In genomic region chr12:82383930-82384513, GRCh38 we compare ENCODE assay signal across 8 cellular contexts. TPM values are rescaled to one million over a fixed set of nuclear protein-coding genes. Genes with fewer than 3 reads are reported as not detected.
DNase-seq lines count a peak whose midpoint lies in the region; ATAC-seq and TF ChIP-seq lines count a peak whose summit lies in the region.

No MANE protein-coding gene starts in this region.

- no peak for TF ChIP-seq CTCF in omental fat pad (IDR thresholded peaks at IDR 0.05)

- H3K4me3 Mint-ChIP-seq in stimulated activated memory B cell treated with anti-CD40 and anti-IgM and Interleukin-4, amounts not matched to agents 10 μg/mL and 1 μg/mL and 100 μg/mL, for 72 hours = no peak overlapping the region
- no peak overlapping the region for H3K4me3 Mint-ChIP-seq in activated T-cell treated with anti-CD3 and anti-CD28 coated beads, Interleukin-2, amount 50 U/mL, for 24 hours

- H3K27me3 Mint-ChIP-seq in stimulated activated memory B cell treated with anti-CD40 and anti-IgM and Interleukin-4, amounts not matched to agents 10 μg/mL and 1 μg/mL and 100 μg/mL, for 72 hours = no peaks in the 10 kb centered on the region
- no peaks in the 10 kb centered on the region for H3K27me3 Mint-ChIP-seq in activated T-cell treated with anti-CD3 and anti-CD28 coated beads, Interleukin-2, amount 50 U/mL, for 24 hours

- peaks cover 21% of the 10 kb centered on the region for H3K36me3 Mint-ChIP-seq in stimulated activated memory B cell treated with anti-CD40 and anti-IgM and Interleukin-4, amounts not matched to agents 10 μg/mL and 1 μg/mL and 100 μg/mL, for 72 hours
- H3K36me3 Mint-ChIP-seq in activated T-cell treated with anti-CD3 and anti-CD28 coated beads, Interleukin-2, amount 50 U/mL, for 24 hours (ENCODE audit: low read depth) = peaks cover 19% of the 10 kb centered on the region

- no peak overlapping the region for H3K27ac Mint-ChIP-seq in stimulated activated memory B cell treated with anti-CD40 and anti-IgM and Interleukin-4, amounts not matched to agents 10 μg/mL and 1 μg/mL and 100 μg/mL, for 72 hours
- no peak overlapping the region for H3K27ac Mint-ChIP-seq in activated T-cell treated with anti-CD3 and anti-CD28 coated beads, Interleukin-2, amount 50 U/mL, for 24 hours

- H3K9me3 Mint-ChIP-seq in stimulated activated memory B cell treated with anti-CD40 and anti-IgM and Interleukin-4, amounts not matched to agents 10 μg/mL and 1 μg/mL and 100 μg/mL, for 72 hours = peaks cover 2% of the 10 kb centered on the region
- no peaks in the 10 kb centered on the region for H3K9me3 Mint-ChIP-seq in activated T-cell treated with anti-CD3 and anti-CD28 coated beads, Interleukin-2, amount 50 U/mL, for 24 hours

- peak; percentile 55 for ATAC-seq in GM18498 (IDR thresholded peaks at IDR 0.05; ENCODE audit: unreplicated experiment)
- ATAC-seq in HG03432 (IDR thresholded peaks at IDR 0.05; ENCODE audit: unreplicated experiment) = peak; percentile 66
- ATAC-seq in SK-N-SH treated with all-trans-retinoic acid at 6 μM for 48 hours = peak; percentile 89
- no peak for ATAC-seq in omental fat pad (ENCODE audit: low FRiP score)
- ATAC-seq in stimulated activated memory B cell treated with anti-CD40 and anti-IgM and Interleukin-4, amounts not matched to agents 10 μg/mL and 1 μg/mL and 100 μg/mL, for 72 hours = no peak

- no peaks in the 10 kb centered on the region for H3K4me1 Mint-ChIP-seq in stimulated activated memory B cell treated with anti-CD40 and anti-IgM and Interleukin-4, amounts not matched to agents 10 μg/mL and 1 μg/mL and 100 μg/mL, for 72 hours
- no peaks in the 10 kb centered on the region for H3K4me1 Mint-ChIP-seq in activated T-cell treated with anti-CD3 and anti-CD28 coated beads, Interleukin-2, amount 50 U/mL, for 24 hours (ENCODE audit: low read depth)

- peak; percentile 48 for DNase-seq in kidney glomerular epithelial cell (lab: John Stamatoyannopoulos, UW)
- DNase-seq in omental fat pad (ENCODE audit: low spot score) = no peak
- DNase-seq in ureter (ENCODE audit: low spot score) = no peak
- DNase-seq in activated T-cell treated with anti-CD3 and anti-CD28 coated beads, Interleukin-2, amount 50 U/mL, for 24 hours = no peak

TF ChIP-seq in SK-N-SH treated with all-trans-retinoic acid at 6 μM for 48 hours, 23 proteins besides CTCF, POLR2A, EP300 and RAD21:
- no peak for TF ChIP-seq ESRRG (CRISPR knock-in tag; IDR thresholded peaks at IDR 0.05)
- TF ChIP-seq CREB5 (CRISPR knock-in tag; IDR thresholded peaks at IDR 0.05; ENCODE audit: low read depth) = no peak
- TF ChIP-seq ZNF8 (CRISPR knock-in tag; IDR thresholded peaks at IDR 0.05) = no peak
- TF ChIP-seq SNAI2 (CRISPR knock-in tag; IDR thresholded peaks at IDR 0.05) = no peak
- no peak for TF ChIP-seq RARB (CRISPR knock-in tag; IDR thresholded peaks at IDR 0.05)
- no peak for TF ChIP-seq ZNF565 (CRISPR knock-in tag; conservative IDR thresholded peaks at IDR 0.05; ENCODE audit: low read depth)
- TF ChIP-seq PPARA (CRISPR knock-in tag; IDR thresholded peaks at IDR 0.05; ENCODE audit: borderline replicate concordance) = no peak
- TF ChIP-seq CSDC2 (CRISPR knock-in tag; IDR thresholded peaks at IDR 0.05) = no peak
- TF ChIP-seq, protein P1, sequence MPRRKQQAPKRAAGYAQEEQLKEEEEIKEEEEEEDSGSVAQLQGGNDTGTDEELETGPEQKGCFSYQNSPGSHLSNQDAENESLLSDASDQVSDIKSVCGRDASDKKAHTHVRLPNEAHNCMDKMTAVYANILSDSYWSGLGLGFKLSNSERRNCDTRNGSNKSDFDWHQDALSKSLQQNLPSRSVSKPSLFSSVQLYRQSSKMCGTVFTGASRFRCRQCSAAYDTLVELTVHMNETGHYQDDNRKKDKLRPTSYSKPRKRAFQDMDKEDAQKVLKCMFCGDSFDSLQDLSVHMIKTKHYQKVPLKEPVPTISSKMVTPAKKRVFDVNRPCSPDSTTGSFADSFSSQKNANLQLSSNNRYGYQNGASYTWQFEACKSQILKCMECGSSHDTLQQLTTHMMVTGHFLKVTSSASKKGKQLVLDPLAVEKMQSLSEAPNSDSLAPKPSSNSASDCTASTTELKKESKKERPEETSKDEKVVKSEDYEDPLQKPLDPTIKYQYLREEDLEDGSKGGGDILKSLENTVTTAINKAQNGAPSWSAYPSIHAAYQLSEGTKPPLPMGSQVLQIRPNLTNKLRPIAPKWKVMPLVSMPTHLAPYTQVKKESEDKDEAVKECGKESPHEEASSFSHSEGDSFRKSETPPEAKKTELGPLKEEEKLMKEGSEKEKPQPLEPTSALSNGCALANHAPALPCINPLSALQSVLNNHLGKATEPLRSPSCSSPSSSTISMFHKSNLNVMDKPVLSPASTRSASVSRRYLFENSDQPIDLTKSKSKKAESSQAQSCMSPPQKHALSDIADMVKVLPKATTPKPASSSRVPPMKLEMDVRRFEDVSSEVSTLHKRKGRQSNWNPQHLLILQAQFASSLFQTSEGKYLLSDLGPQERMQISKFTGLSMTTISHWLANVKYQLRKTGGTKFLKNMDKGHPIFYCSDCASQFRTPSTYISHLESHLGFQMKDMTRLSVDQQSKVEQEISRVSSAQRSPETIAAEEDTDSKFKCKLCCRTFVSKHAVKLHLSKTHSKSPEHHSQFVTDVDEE (CRISPR knock-in tag; IDR thresholded peaks at IDR 0.05) = no peak

RNA-seq across cellular contexts. Expression of gene METTL25, which starts 25.7 kb away (rescaled TPM):
- total RNA-seq in omental fat pad (10 to 100 TPM; 10.2 to 20.0 (median 14.4) TPM), ureter (17.5 TPM)

RNA-seq across cellular contexts. Expression of gene CCDC59, which starts 25.8 kb away (rescaled TPM):
- total RNA-seq in omental fat pad = 10 to 100 TPM; 55.2 to 76.6 (median 73.2) TPM
- total RNA-seq in ureter = 33.5 TPM

Comparison
In these comparisons a context has a peak if more than half of its experiments do, and no peak if none do; other contexts are left out.
1. ATAC-seq: peak in GM18498 (single experiment), HG03432 (single experiment) and SK-N-SH treated with all-trans-retinoic acid at 6 μM for 48 hours (single experiment); none in omental fat pad (single experiment) and stimulated activated memory B cell treated with anti-CD40 and anti-IgM and Interleukin-4, amounts not matched to agents 10 μg/mL and 1 μg/mL and 100 μg/mL, for 72 hours (single experiment).